8 cellular contexts compared by ENCODE assay signal in genomic region chr5:148687427-148687826, GRCh38. TPM values are rescaled to one million over a fixed set of nuclear protein-coding genes. Genes with fewer than 3 reads are reported as not detected.
DNase-seq lines count a peak whose midpoint lies in the region; ATAC-seq and TF ChIP-seq lines count a peak whose summit lies in the region.

No MANE protein-coding gene starts in this region.

- no peak overlapping the region for H3K4me3 Mint-ChIP-seq in activated CD4-positive, alpha-beta T cell treated with anti-CD3 and anti-CD28 coated beads for 36 hours
- no peak overlapping the region for H3K4me3 Mint-ChIP-seq in chondrocyte (ENCODE audit: unreplicated experiment)

- H3K4me2 ChIP-seq in MM.1S (ENCODE audit: low read depth, low read length) (no peak overlapping the region), smooth muscle cell (no peak overlapping the region)

- H3K9ac ChIP-seq in MM.1S (ENCODE audit: low read length), result no peak overlapping the region
- H3K9ac ChIP-seq in smooth muscle cell (ENCODE audit: low read depth), result no peak overlapping the region

- H3K4me3 ChIP-seq in HFF-Myc (replicated peaks; ENCODE audit: low read depth, low read length) (no peak overlapping the region), MM.1S (ENCODE audit: low read length) (no peak overlapping the region), smooth muscle cell (no peak overlapping the region)

- H3K79me2 ChIP-seq in MM.1S (ENCODE audit: low read length) (no peaks in the 10 kb centered on the region), smooth muscle cell (ENCODE audit: low read depth) (no peaks in the 10 kb centered on the region)

- CTCF ChIA-PET in activated CD4-positive, alpha-beta T cell treated with anti-CD3 and anti-CD28 coated beads for 36 hours (lab: Charles Lee), result interaction anchor here (0.6 to 1.8 kb wide), 6 partner anchors 9 to 286 kb away, joined by 3 to 10 read pairs (median 5); no protein-coding TSS in a partner anchor

- peaks cover 5% of the 10 kb centered on the region for H3K4me1 Mint-ChIP-seq in activated CD4-positive, alpha-beta T cell treated with anti-CD3 and anti-CD28 coated beads for 36 hours
- peaks cover 4% of the 10 kb centered on the region for H3K4me1 Mint-ChIP-seq in chondrocyte (ENCODE audit: low read depth)

- peaks cover 4% of the 10 kb centered on the region for H3K9me3 Mint-ChIP-seq in activated CD4-positive, alpha-beta T cell treated with anti-CD3 and anti-CD28 coated beads for 36 hours (ENCODE audit: low read depth)
- peaks cover 13% of the 10 kb centered on the region for H3K9me3 Mint-ChIP-seq in chondrocyte (ENCODE audit: low read depth)

- H3K9me3 ChIP-seq in MM.1S (replicated peaks; ENCODE audit: insufficient read depth, low read length), result no peaks in the 10 kb centered on the region
- H3K9me3 ChIP-seq in smooth muscle cell (replicated peaks; ENCODE audit: low read depth), result peaks cover 3% of the 10 kb centered on the region

- ATAC-seq in activated CD4-positive, alpha-beta T cell treated with anti-CD3 and anti-CD28 coated beads for 36 hours, result peak; percentile 81
- ATAC-seq in sciatic nerve, result no peak

- no peaks in the 10 kb centered on the region for H3F3A ChIP-seq in MM.1S (ENCODE audit: insufficient read depth, low read length)
- H3F3A ChIP-seq in smooth muscle cell (ENCODE audit: low read depth), result no peaks in the 10 kb centered on the region

- H3K27me3 ChIP-seq in MM.1S (replicated peaks; ENCODE audit: insufficient read depth, low read length) (no peaks in the 10 kb centered on the region), smooth muscle cell (ENCODE audit: low read depth) (no peaks in the 10 kb centered on the region)

- no peaks in the 10 kb centered on the region for H3K36me3 Mint-ChIP-seq in activated CD4-positive, alpha-beta T cell treated with anti-CD3 and anti-CD28 coated beads for 36 hours (ENCODE audit: low read depth)
- H3K36me3 Mint-ChIP-seq in chondrocyte (ENCODE audit: low read depth), result no peaks in the 10 kb centered on the region

- DNase-seq in activated CD4-positive, alpha-beta T cell treated with anti-CD3 and anti-CD28 coated beads for 36 hours, result peak; percentile 11
- DNase-seq in activated CD4-positive, alpha-beta T cell treated with anti-CD3 and anti-CD28 coated beads, Interleukin-2, amount 50 U/mL, for 1 hour, result no peak
- DNase-seq in HFF-Myc (ENCODE audit: extremely low read depth, low read depth), result peak; percentile 19
- peak; percentile 39 for DNase-seq in MM.1S
- no peak for DNase-seq in chondrocyte (ENCODE audit: low spot score)
- DNase-seq in smooth muscle cell (lab: John Stamatoyannopoulos, UW; ENCODE audit: unreplicated experiment), result no peak
- no peak for DNase-seq in sciatic nerve (ENCODE audit: low spot score)
- no peak for DNase-seq in DMS79 (lab: John Stamatoyannopoulos, UW)

- no peak overlapping the region for H3K27ac Mint-ChIP-seq in activated CD4-positive, alpha-beta T cell treated with anti-CD3 and anti-CD28 coated beads for 36 hours
- no peak overlapping the region for H3K27ac Mint-ChIP-seq in chondrocyte (ENCODE audit: unreplicated experiment)

- POLR2A ChIA-PET in activated CD4-positive, alpha-beta T cell treated with anti-CD3 and anti-CD28 coated beads for 36 hours (lab: Charles Lee), result no interaction called here

- intact Hi-C loops in activated CD4-positive, alpha-beta T cell treated with anti-CD3 and anti-CD28 coated beads for 36 hours (cut with DNase I, micrococcal nuclease), result no loop called here
- intact Hi-C loops in sciatic nerve (cut with DNase I), result no loop called here

- H3K27ac ChIP-seq in MM.1S (ENCODE audit: low read length) (no peak overlapping the region), smooth muscle cell (ENCODE audit: low read depth) (no peak overlapping the region)

- TF ChIP-seq CTCF in HFF-Myc (IDR thresholded peaks at IDR 0.05; ENCODE audit: low read depth, low read length, missing control alignments), result peak; percentile 50
- TF ChIP-seq CTCF in MM.1S (IDR thresholded peaks at IDR 0.05; ENCODE audit: low read length), result peak; percentile 50
- TF ChIP-seq CTCF in chondrocyte (IDR thresholded peaks at IDR 0.05), result peak; percentile 34
- peak; percentile 9 for TF ChIP-seq CTCF in smooth muscle cell (IDR thresholded peaks at IDR 0.05; ENCODE audit: borderline replicate concordance, insufficient read depth, poor library complexity, severe bottlenecking)

- no peaks in the 10 kb centered on the region for H3K36me3 ChIP-seq in MM.1S (replicated peaks; ENCODE audit: insufficient read depth, low read length)
- H3K36me3 ChIP-seq in smooth muscle cell (ENCODE audit: low read depth), result no peaks in the 10 kb centered on the region

- H4K20me1 ChIP-seq in MM.1S (ENCODE audit: insufficient read depth, low read length) (no peaks in the 10 kb centered on the region), smooth muscle cell (ENCODE audit: low read depth) (no peaks in the 10 kb centered on the region)

- 45% methylated on average over 3 of the region's 3 CpGs for WGBS in smooth muscle cell (ENCODE audit: low lambda C conversion rate)

- H2AFZ ChIP-seq in MM.1S (ENCODE audit: low read length) (no peak overlapping the region), smooth muscle cell (ENCODE audit: low read depth) (no peak overlapping the region)

- peaks cover 10% of the 10 kb centered on the region for H3K27me3 Mint-ChIP-seq in activated CD4-positive, alpha-beta T cell treated with anti-CD3 and anti-CD28 coated beads for 36 hours
- H3K27me3 Mint-ChIP-seq in chondrocyte (ENCODE audit: low read depth), result peaks cover 16% of the 10 kb centered on the region

- no peaks in the 10 kb centered on the region for H3K9me2 ChIP-seq in MM.1S (replicated peaks; ENCODE audit: insufficient read depth, low read length)

- H3K4me1 ChIP-seq in MM.1S (ENCODE audit: low read length) (no peaks in the 10 kb centered on the region), smooth muscle cell (ENCODE audit: low read depth) (no peaks in the 10 kb centered on the region)

RNA-seq across cellular contexts. Expression of gene HTR4, which starts 33.1 kb away (rescaled TPM):
- total RNA-seq in activated CD4-positive, alpha-beta T cell treated with anti-CD3 and anti-CD28 coated beads for 36 hours, result not detected
- not detected in 3 replicates for total RNA-seq in chondrocyte
- 0.09 TPM in 1 of 2 replicates, not detected in the other for total RNA-seq in smooth muscle cell
- not detected in 2 replicates for polyA plus RNA-seq in smooth muscle cell
- total RNA-seq in sciatic nerve, result 0.13 TPM

Comparison
In these comparisons a context has a peak if more than half of its experiments do, and no peak if none do; other contexts are left out.
1. DNase-seq: peak in activated CD4-positive, alpha-beta T cell treated with anti-CD3 and anti-CD28 coated beads for 36 hours (single experiment), HFF-Myc (single experiment) and MM.1S (single experiment); none in activated CD4-positive, alpha-beta T cell treated with anti-CD3 and anti-CD28 coated beads, Interleukin-2, amount 50 U/mL, for 1 hour (single experiment), chondrocyte (single experiment), smooth muscle cell (single experiment), sciatic nerve (single experiment) and DMS79 (single experiment).
2. Peak in every context shown above with its lines, with median percentiles within 50 percentile points of each other: CTCF ChIP-seq.